ENCODE assay signal across 8 cellular contexts in the genomic region with DNA sequence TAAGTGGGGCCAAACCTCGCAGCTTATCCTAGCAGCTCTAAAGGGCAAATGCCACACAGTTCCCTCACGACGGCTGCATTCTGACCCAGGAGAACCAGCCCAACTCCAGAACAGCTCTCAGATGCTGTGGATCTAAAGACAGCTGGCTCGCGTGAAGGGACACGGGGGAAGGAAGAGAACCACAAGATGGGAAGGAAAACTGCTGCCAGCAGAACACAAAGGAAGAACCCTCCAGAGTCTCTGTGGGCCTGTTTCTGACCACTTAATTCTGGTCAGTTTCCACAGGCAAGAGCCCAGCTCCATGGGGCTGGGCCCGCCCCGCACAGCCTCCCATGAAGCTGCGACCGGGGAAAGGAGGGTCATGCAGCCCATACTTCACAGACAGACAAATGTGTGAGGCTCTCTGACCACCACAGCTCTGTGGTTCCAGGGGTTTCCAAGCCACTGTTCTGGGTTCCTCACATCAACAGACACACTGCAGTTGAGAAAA.
DNase-seq lines count a peak whose midpoint lies in the region; ATAC-seq, FAIRE-seq and TF ChIP-seq lines count a peak whose summit lies in the region.

No MANE protein-coding gene starts in this region.

- H2BK120ac ChIP-seq in neuronal stem cell (ENCODE audit: low read depth, low read length), result no peak overlapping the region

- intact Hi-C loops in Right ventricle myocardium inferior (cut with DNase I) (no loop called here), cardiac septum (cut with DNase I) (no loop called here), aorta (cut with DNase I) (loop anchor here in 1 of 2 donors (10.0 kb wide), 1 partner anchor 146 kb away; no protein-coding TSS in a partner anchor), pancreas (cut with DNase I) (no loop called here)

- DNase-seq in Right ventricle myocardium inferior (ENCODE audit: missing footprints), result peak; percentile 73
- DNase-seq in cardiac septum (ENCODE audit: low spot score), result no peak
- DNase-seq in cardiac muscle cell (ENCODE audit: low read depth in 1 of 2, low spot score in 1 of 2), result no peak
- no peak for DNase-seq in neuronal stem cell (ENCODE audit: low spot score)
- no peak for DNase-seq in aorta
- no peak for DNase-seq in NCI-H2171 treated with DMSO at 0.1 percent for 48 hours (lab: John Stamatoyannopoulos, UW)
- DNase-seq in pancreas, result no peak

- no peak overlapping the region for H2BK15ac ChIP-seq in neuronal stem cell (ENCODE audit: low read length)

- peaks cover 3% of the 10 kb centered on the region for H3K79me1 ChIP-seq in neuronal stem cell (ENCODE audit: low read depth, low read length)

- ATAC-seq in Right ventricle myocardium inferior (peak; percentile 37), aorta (ENCODE audit: low FRiP score) (peak; percentile 57), HG03045 (IDR thresholded peaks at IDR 0.05; ENCODE audit: unreplicated experiment) (no peak), pancreas (no peak)

- TF ChIP-seq CTCF in cardiac muscle cell (IDR thresholded peaks at IDR 0.05; ENCODE audit: low read depth, low read length), result no peak
- no peak for TF ChIP-seq CTCF in pancreas (IDR thresholded peaks at IDR 0.05)

- H2AK5ac ChIP-seq in neuronal stem cell (ENCODE audit: low read depth, low read length), result no peak overlapping the region

- H3K23ac ChIP-seq in neuronal stem cell (ENCODE audit: low read depth, low read length, poor library complexity), result no peak overlapping the region

- no peak overlapping the region for H3K9ac ChIP-seq in neuronal stem cell (ENCODE audit: low read depth, low read length, poor library complexity)

- H3K27ac ChIP-seq in cardiac muscle cell (peak overlapping the region; percentile 90), neuronal stem cell (replicated peaks; ENCODE audit: low read length) (no peak overlapping the region), aorta (ENCODE audit: low read depth in 1 of 2, low read length in 2 of 2) (peak overlapping the region in 1 of 2 donors; percentile 13), pancreas (peak overlapping the region in 1 of 4 donors; percentile 12)

- H2AFZ ChIP-seq in neuronal stem cell (ENCODE audit: low read length), result no peak overlapping the region

- FAIRE-seq in pancreas (lab: Jason Lieb, UNC), result no peak

- H3K4me1 ChIP-seq in cardiac muscle cell (ENCODE audit: low read depth) (peaks cover 63% of the 10 kb centered on the region), neuronal stem cell (ENCODE audit: control insufficient read depth in 2 of 2, insufficient read depth in 1 of 2, low read depth in 1 of 2, low read length in 2 of 2) (peaks cover 14 to 27% of the 10 kb centered on the region in 2 donors), aorta (ENCODE audit: control insufficient read depth in 1 of 2, insufficient read depth in 2 of 2, low read length in 2 of 2) (peaks cover under 1 to 6% of the 10 kb centered on the region in 2 donors), pancreas (peaks cover 5 to 26% (median 9%) of the 10 kb centered on the region in 3 donors)

- no peaks in the 10 kb centered on the region for H3K36me3 ChIP-seq in cardiac muscle cell
- peaks cover 4 to 41% of the 10 kb centered on the region in 2 donors for H3K36me3 ChIP-seq in neuronal stem cell (replicated peaks in 1 of 2; ENCODE audit: control insufficient read depth in 2 of 2, insufficient read depth in 2 of 2, low read length in 2 of 2)
- H3K36me3 ChIP-seq in aorta (ENCODE audit: control insufficient read depth in 1 of 2, insufficient read depth in 2 of 2, low read length in 1 of 2), result no peaks in the 10 kb centered on the region
- H3K36me3 ChIP-seq in pancreas, result no peaks in the 10 kb centered on the region

- H3K18ac ChIP-seq in neuronal stem cell (ENCODE audit: low read length), result peak overlapping the region; percentile 41

- H3K4me2 ChIP-seq in neuronal stem cell (ENCODE audit: insufficient read depth, low read length, poor library complexity, severe bottlenecking), result no peak overlapping the region

- no peak overlapping the region for H3K4ac ChIP-seq in neuronal stem cell (ENCODE audit: low read length)

- H3K27me3 ChIP-seq in cardiac muscle cell (no peaks in the 10 kb centered on the region), neuronal stem cell (ENCODE audit: control insufficient read depth in 3 of 3, insufficient read depth in 3 of 3, low read depth in 1 of 3, low read length in 3 of 3) (no peaks in the 10 kb centered on the region), aorta (ENCODE audit: control insufficient read depth in 1 of 2, insufficient read depth in 2 of 2, low read length in 1 of 2) (no peaks in the 10 kb centered on the region), pancreas (no peaks in the 10 kb centered on the region)

- H3K4me3 ChIP-seq in cardiac muscle cell, result no peak overlapping the region
- no peak overlapping the region for H3K4me3 ChIP-seq in neuronal stem cell (ENCODE audit: low read length in 2 of 2)
- no peak overlapping the region for H3K4me3 ChIP-seq in aorta (ENCODE audit: low read length in 2 of 2)
- H3K4me3 ChIP-seq in pancreas, result no peak overlapping the region

- H3K9me3 ChIP-seq in cardiac muscle cell (ENCODE audit: low read depth) (no peaks in the 10 kb centered on the region), neuronal stem cell (replicated peaks in 1 of 2; ENCODE audit: control insufficient read depth in 2 of 2, insufficient read depth in 1 of 2, low read depth in 1 of 2, low read length in 2 of 2) (no peaks in the 10 kb centered on the region), aorta (ENCODE audit: control insufficient read depth, low read length) (no peaks in the 10 kb centered on the region), pancreas (no peaks in the 10 kb centered on the region)

- H3K14ac ChIP-seq in neuronal stem cell (ENCODE audit: low read length), result no peak overlapping the region

- no peak overlapping the region for H2BK5ac ChIP-seq in neuronal stem cell (ENCODE audit: low read length)

- no peak overlapping the region for H4K91ac ChIP-seq in neuronal stem cell (ENCODE audit: low read depth, low read length, poor library complexity)

- WGBS in neuronal stem cell (ENCODE audit: extremely low coverage in 2 of 2, insufficient read length in 2 of 2, insufficient replicate concordance in 1 of 2), 2 donors, result no CpG with 5 or more reads among the region's 10 CpGs
- 60% methylated on average over 10 of the region's 10 CpGs for WGBS in aorta, 2 donors
- 84 to 85% methylated on average over 10 of the region's 10 CpGs for WGBS in pancreas, 2 donors

- no peak overlapping the region for H2BK12ac ChIP-seq in neuronal stem cell (ENCODE audit: low read length)

- H4K8ac ChIP-seq in neuronal stem cell (ENCODE audit: low read depth, low read length), result no peak overlapping the region

Comparison
In these comparisons a context has a peak if more than half of its experiments do, and no peak if none do; other contexts are left out.
1. ATAC-seq: peak in Right ventricle myocardium inferior (single experiment) and aorta (single experiment); none in HG03045 (single experiment) and pancreas (0 of 4).